1 cellular context compared by ENCODE assay signal in the genomic region with DNA sequence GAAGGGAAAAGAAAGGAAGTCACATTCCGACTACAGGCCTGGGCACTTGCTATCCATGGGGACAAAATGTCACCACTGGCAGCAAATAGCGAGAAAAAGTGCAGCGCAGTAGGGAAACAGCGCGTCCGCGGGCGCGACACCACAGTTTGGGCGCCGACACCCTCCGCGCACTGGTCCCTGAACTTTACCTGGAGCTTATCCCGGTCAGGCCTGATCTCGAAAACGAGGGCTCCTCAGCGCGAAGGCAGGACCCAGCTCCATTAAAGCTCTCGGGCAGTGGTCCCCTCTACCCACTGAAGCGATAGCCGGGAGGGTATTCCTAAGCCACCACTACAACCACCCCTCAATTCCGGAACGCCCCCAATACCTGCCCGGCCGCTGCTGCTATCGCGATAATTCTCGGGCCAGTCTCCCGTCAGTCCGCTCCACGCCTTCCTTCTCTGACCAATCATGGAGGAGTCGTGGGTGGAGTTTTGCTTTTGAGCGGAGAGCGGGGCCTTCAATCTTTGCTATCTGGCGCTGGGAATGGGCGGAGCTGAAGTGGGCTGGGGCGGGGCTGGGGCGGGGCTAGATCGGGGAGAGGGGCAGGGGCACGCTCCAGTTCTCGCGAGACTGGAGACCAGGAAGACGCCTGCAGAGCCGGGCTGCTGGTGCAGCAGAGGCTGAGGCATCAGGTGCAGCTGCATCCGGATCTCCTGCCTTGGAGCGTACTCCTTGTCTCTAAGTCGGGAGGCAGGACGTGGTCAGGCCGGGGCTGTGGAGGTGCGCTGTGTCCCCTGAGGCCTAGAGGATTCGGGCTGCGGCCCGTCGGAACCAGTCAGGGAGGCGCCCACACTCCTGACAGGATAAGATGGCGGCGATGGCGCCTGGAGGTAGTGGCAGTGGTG.
TF ChIP-seq lines count a peak whose summit lies in the region.

A gene with protein sequence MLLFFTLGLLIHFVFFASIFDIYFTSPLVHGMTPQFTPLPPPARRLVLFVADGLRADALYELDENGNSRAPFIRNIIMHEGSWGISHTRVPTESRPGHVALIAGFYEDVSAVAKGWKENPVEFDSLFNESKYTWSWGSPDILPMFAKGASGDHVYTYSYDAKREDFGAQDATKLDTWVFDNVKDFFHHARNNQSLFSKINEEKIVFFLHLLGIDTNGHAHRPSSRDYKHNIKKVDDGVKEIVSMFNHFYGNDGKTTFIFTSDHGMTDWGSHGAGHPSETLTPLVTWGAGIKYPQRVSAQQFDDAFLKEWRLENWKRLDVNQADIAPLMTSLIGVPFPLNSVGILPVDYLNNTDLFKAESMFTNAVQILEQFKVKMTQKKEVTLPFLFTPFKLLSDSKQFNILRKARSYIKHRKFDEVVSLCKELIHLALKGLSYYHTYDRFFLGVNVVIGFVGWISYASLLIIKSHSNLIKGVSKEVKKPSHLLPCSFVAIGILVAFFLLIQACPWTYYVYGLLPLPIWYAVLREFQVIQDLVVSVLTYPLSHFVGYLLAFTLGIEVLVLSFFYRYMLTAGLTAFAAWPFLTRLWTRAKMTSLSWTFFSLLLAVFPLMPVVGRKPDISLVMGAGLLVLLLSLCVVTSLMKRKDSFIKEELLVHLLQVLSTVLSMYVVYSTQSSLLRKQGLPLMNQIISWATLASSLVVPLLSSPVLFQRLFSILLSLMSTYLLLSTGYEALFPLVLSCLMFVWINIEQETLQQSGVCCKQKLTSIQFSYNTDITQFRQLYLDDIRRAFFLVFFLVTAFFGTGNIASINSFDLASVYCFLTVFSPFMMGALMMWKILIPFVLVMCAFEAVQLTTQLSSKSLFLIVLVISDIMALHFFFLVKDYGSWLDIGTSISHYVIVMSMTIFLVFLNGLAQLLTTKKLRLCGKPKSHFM (minus strand): TSS at position 401 of the 887 bp plus-strand sequence. CDS start 25,703 bp downstream, outside the sequence.
A gene with protein sequence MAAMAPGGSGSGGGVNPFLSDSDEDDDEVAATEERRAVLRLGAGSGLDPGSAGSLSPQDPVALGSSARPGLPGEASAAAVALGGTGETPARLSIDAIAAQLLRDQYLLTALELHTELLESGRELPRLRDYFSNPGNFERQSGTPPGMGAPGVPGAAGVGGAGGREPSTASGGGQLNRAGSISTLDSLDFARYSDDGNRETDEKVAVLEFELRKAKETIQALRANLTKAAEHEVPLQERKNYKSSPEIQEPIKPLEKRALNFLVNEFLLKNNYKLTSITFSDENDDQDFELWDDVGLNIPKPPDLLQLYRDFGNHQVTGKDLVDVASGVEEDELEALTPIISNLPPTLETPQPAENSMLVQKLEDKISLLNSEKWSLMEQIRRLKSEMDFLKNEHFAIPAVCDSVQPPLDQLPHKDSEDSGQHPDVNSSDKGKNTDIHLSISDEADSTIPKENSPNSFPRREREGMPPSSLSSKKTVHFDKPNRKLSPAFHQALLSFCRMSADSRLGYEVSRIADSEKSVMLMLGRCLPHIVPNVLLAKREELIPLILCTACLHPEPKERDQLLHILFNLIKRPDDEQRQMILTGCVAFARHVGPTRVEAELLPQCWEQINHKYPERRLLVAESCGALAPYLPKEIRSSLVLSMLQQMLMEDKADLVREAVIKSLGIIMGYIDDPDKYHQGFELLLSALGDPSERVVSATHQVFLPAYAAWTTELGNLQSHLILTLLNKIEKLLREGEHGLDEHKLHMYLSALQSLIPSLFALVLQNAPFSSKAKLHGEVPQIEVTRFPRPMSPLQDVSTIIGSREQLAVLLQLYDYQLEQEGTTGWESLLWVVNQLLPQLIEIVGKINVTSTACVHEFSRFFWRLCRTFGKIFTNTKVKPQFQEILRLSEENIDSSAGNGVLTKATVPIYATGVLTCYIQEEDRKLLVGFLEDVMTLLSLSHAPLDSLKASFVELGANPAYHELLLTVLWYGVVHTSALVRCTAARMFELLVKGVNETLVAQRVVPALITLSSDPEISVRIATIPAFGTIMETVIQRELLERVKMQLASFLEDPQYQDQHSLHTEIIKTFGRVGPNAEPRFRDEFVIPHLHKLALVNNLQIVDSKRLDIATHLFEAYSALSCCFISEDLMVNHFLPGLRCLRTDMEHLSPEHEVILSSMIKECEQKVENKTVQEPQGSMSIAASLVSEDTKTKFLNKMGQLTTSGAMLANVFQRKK (plus strand): TSS at position 600 of the 887 bp plus-strand sequence. CDS start 251 bp downstream, at position 851.

TF ChIP-seq in WTC11, 78 proteins besides CTCF, POLR2A, EP300 and RAD21 (continued from another document):
- TF ChIP-seq, protein P1, sequence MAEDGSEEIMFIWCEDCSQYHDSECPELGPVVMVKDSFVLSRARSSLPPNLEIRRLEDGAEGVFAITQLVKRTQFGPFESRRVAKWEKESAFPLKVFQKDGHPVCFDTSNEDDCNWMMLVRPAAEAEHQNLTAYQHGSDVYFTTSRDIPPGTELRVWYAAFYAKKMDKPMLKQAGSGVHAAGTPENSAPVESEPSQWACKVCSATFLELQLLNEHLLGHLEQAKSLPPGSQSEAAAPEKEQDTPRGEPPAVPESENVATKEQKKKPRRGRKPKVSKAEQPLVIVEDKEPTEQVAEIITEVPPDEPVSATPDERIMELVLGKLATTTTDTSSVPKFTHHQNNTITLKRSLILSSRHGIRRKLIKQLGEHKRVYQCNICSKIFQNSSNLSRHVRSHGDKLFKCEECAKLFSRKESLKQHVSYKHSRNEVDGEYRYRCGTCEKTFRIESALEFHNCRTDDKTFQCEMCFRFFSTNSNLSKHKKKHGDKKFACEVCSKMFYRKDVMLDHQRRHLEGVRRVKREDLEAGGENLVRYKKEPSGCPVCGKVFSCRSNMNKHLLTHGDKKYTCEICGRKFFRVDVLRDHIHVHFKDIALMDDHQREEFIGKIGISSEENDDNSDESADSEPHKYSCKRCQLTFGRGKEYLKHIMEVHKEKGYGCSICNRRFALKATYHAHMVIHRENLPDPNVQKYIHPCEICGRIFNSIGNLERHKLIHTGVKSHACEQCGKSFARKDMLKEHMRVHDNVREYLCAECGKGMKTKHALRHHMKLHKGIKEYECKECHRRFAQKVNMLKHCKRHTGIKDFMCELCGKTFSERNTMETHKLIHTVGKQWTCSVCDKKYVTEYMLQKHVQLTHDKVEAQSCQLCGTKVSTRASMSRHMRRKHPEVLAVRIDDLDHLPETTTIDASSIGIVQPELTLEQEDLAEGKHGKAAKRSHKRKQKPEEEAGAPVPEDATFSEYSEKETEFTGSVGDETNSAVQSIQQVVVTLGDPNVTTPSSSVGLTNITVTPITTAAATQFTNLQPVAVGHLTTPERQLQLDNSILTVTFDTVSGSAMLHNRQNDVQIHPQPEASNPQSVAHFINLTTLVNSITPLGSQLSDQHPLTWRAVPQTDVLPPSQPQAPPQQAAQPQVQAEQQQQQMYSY (CRISPR knock-in tag; IDR thresholded peaks at IDR 0.05), result no peak
- TF ChIP-seq NFYB (CRISPR knock-in tag; conservative IDR thresholded peaks at IDR 0.05; ENCODE audit: low read depth) (peak; percentile 80), JUN (CRISPR knock-in tag; IDR thresholded peaks at IDR 0.05) (no peak), ZNF232 (CRISPR knock-in tag; IDR thresholded peaks at IDR 0.05) (peak; percentile 62; the same call in 1 of the 2 replicates), SP1 (CRISPR knock-in tag; conservative IDR thresholded peaks at IDR 0.05) (peak; percentile 73), GABPB1 (CRISPR knock-in tag; IDR thresholded peaks at IDR 0.05) (peak; percentile 64)
- TF ChIP-seq, protein P2, sequence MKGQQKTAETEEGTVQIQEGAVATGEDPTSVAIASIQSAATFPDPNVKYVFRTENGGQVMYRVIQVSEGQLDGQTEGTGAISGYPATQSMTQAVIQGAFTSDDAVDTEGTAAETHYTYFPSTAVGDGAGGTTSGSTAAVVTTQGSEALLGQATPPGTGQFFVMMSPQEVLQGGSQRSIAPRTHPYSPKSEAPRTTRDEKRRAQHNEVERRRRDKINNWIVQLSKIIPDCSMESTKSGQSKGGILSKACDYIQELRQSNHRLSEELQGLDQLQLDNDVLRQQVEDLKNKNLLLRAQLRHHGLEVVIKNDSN (CRISPR knock-in tag; IDR thresholded peaks at IDR 0.05), result 0 out of 2 replicates have a peak, but pooled peaks have one; percentile 13
